19 cellular contexts compared by ENCODE assay signal in genomic region chr16:56225013-56225742, GRCh38. TPM values are rescaled to one million over a fixed set of nuclear protein-coding genes. Genes with fewer than 3 reads are reported as not detected.
DNase-seq lines count a peak whose midpoint lies in the region; ATAC-seq, FAIRE-seq and TF ChIP-seq lines count a peak whose summit lies in the region.
"Had no signal": no experiment of that assay in that cellular context is flagged by ENCODE, and none has a peak within 500 bp of the region (broad histone marks: within the 10 kb centered on the region; RNA-seq: fewer than 3 reads in every experiment).

No MANE protein-coding gene starts in this region.

- peak overlapping the region in 7 of 11 experiments; percentile 4 to 84 (median 78); a peak in 7 of 22 replicates for H3K4me2 ChIP-seq in BLaER1 treated with 17β-estradiol and CSF1 and Interleukin-3, amounts not matched to agents 10 nM and 100 nM
- H3K4me2 ChIP-seq: BLaER1 had no signal

- H3K36me3 ChIP-seq in BLaER1 treated with 17β-estradiol and CSF1 and Interleukin-3, amounts not matched to agents 10 nM and 100 nM = no peaks in the 10 kb centered on the region
- H3K36me3 ChIP-seq in CD4-positive, alpha-beta memory T cell (ENCODE audit: insufficient read depth, low read length) = no peaks in the 10 kb centered on the region
- H3K36me3 ChIP-seq: BLaER1, SJCRH30 had no signal

- in situ Hi-C loops in G401 (cut with HindIII; ENCODE audit: low sequenced_read_pairs) = no loop called here

- H3K4me1 ChIP-seq in BLaER1 treated with 17β-estradiol and CSF1 and Interleukin-3, amounts not matched to agents 10 nM and 100 nM = peaks cover 17 to 33% (median 22%) of the 10 kb centered on the region in 10 experiments
- H3K4me1 ChIP-seq in CD4-positive, alpha-beta memory T cell (ENCODE audit: insufficient read depth, low read length) = peaks cover 38% of the 10 kb centered on the region
- H3K4me1 ChIP-seq: SJCRH30 had no signal

- peaks cover 35 to 44% (median 39%) of the 10 kb centered on the region in 4 donors for H3K4me1 Mint-ChIP-seq in CD4-positive, alpha-beta memory T cell
- H3K4me1 Mint-ChIP-seq in T-helper 17 cell (peaks cover 38% of the 10 kb centered on the region), glutamatergic neuron (ENCODE audit: low read depth, unreplicated experiment) (peaks cover 34% of the 10 kb centered on the region)

- no peak overlapping the region for H3K9ac ChIP-seq in BLaER1 treated with 17β-estradiol and CSF1 and Interleukin-3, amounts not matched to agents 10 nM and 100 nM
- H3K9ac ChIP-seq: BLaER1 had no signal

- H3K4me3 ChIP-seq in BLaER1 treated with 17β-estradiol and CSF1 and Interleukin-3, amounts not matched to agents 10 nM and 100 nM = no peak overlapping the region
- no peak overlapping the region for H3K4me3 ChIP-seq in CD4-positive, alpha-beta memory T cell (ENCODE audit: low read length in 2 of 2)
- H3K4me3 ChIP-seq: BLaER1, SJCRH30 had no signal

- no peaks in the 10 kb centered on the region for H4K20me1 ChIP-seq in BLaER1 treated with 17β-estradiol and CSF1 and Interleukin-3, amounts not matched to agents 10 nM and 100 nM
- H4K20me1 ChIP-seq: BLaER1 had no signal

- H3K9me3 ChIP-seq in BLaER1 treated with 17β-estradiol and CSF1 and Interleukin-3, amounts not matched to agents 10 nM and 100 nM (replicated peaks in 1 of 11) = no peaks in the 10 kb centered on the region
- H3K9me3 ChIP-seq in CD4-positive, alpha-beta memory T cell (ENCODE audit: control insufficient read depth in 1 of 2, low read length in 2 of 2) = no peaks in the 10 kb centered on the region
- H3K9me3 ChIP-seq in T-helper 17 cell (ENCODE audit: control insufficient read depth, low read length, poor library complexity, severe bottlenecking) = no peaks in the 10 kb centered on the region
- H3K9me3 ChIP-seq: BLaER1, SJCRH30 had no signal

- H3K27me3 Mint-ChIP-seq in CD4-positive, alpha-beta memory T cell = no peaks in the 10 kb centered on the region
- H3K27me3 Mint-ChIP-seq in T-helper 17 cell (no peaks in the 10 kb centered on the region), glutamatergic neuron (ENCODE audit: unreplicated experiment) (peaks cover 3% of the 10 kb centered on the region)

- peak overlapping the region in 5 of 11 experiments; percentile 6 to 69 (median 53); a peak in 8 of 22 replicates for H3K27ac ChIP-seq in BLaER1 treated with 17β-estradiol and CSF1 and Interleukin-3, amounts not matched to agents 10 nM and 100 nM
- H3K27ac ChIP-seq in CD4-positive, alpha-beta memory T cell (ENCODE audit: low read depth, low read length) = no peak overlapping the region
- H3K27ac ChIP-seq: BLaER1, SJCRH30 had no signal

- TF ChIP-seq CTCF in glutamatergic neuron (IDR thresholded peaks at IDR 0.05; ENCODE audit: partially characterized antibody, unreplicated experiment) = no peak

- H3K4me3 Mint-ChIP-seq in CD4-positive, alpha-beta memory T cell = peak overlapping the region in 7 of 8 donors; percentile 1 to 90 (median 73)
- peak overlapping the region; percentile 49 for H3K4me3 Mint-ChIP-seq in T-helper 17 cell
- H3K4me3 Mint-ChIP-seq in glutamatergic neuron (ENCODE audit: unreplicated experiment) = no peak overlapping the region

- no peak for DNase-seq in CD4-positive, alpha-beta memory T cell
- DNase-seq in T-helper 17 cell (no peak), glutamatergic neuron (no peak), GM12891 (ENCODE audit: insufficient read length, low spot score) (no peak), G401 (ENCODE audit: low spot score) (no peak), NCI-H774 (lab: John Stamatoyannopoulos, UW) (no peak)
- DNase-seq: DMS53, NCI-H1092, NCI-H446, NCI-H82, SJCRH30, SW 1271 had no signal

- CTCF ChIA-PET in CD4-positive, alpha-beta memory T cell (lab: Charles Lee; ENCODE audit: partially characterized antibody) = interaction anchor here (1.4 to 3.2 kb wide), 6 partner anchors 22 to 131 kb away, joined by 3 to 23 read pairs (median 8); no protein-coding TSS in a partner anchor

- intact Hi-C loops in CD4-positive, alpha-beta memory T cell (cut with micrococcal nuclease) = loop anchor here (5.0 kb wide), 2 partner anchors 37 to 52 kb away; no protein-coding TSS in a partner anchor

- no peak for FAIRE-seq in GM12891 (lab: Jason Lieb, UNC)
- FAIRE-seq: G401.6, GM12892, GM19239 had no signal

- no peak for TF ChIP-seq POLR2A in GM12891 (IDR thresholded peaks at IDR 0.05; ENCODE audit: low read depth, low read length)

- H3K9me3 Mint-ChIP-seq in CD4-positive, alpha-beta memory T cell = no peaks in the 10 kb centered on the region
- H3K9me3 Mint-ChIP-seq in glutamatergic neuron (ENCODE audit: unreplicated experiment) = peaks cover 4% of the 10 kb centered on the region

- H3K27me3 ChIP-seq in BLaER1 treated with 17β-estradiol and CSF1 and Interleukin-3, amounts not matched to agents 10 nM and 100 nM = no peaks in the 10 kb centered on the region
- no peaks in the 10 kb centered on the region for H3K27me3 ChIP-seq in CD4-positive, alpha-beta memory T cell (ENCODE audit: insufficient read depth, low read length)
- H3K27me3 ChIP-seq: BLaER1, SJCRH30 had no signal

- POLR2A ChIA-PET in CD4-positive, alpha-beta memory T cell (lab: Charles Lee; ENCODE audit: partially characterized antibody) = interaction anchor here (0.8 to 5.5 kb wide), 4 partner anchors 9 to 38 kb away, joined by 3 to 26 read pairs (median 6); no protein-coding TSS in a partner anchor

- ATAC-seq in T-helper 17 cell (no peak), HG03354 (IDR thresholded peaks at IDR 0.05; ENCODE audit: poor library complexity, severe bottlenecking, unreplicated experiment) (no peak)

- peaks cover 0 to 1% of the 10 kb centered on the region in 2 donors for H3K36me3 Mint-ChIP-seq in CD4-positive, alpha-beta memory T cell
- no peaks in the 10 kb centered on the region for H3K36me3 Mint-ChIP-seq in T-helper 17 cell (ENCODE audit: low read depth)
- H3K36me3 Mint-ChIP-seq in glutamatergic neuron (ENCODE audit: unreplicated experiment) = no peaks in the 10 kb centered on the region
- H3K36me3 Mint-ChIP-seq: IgD-negative memory B cell had no signal

- peak overlapping the region in 5 of 7 donors; percentile 15 to 94 (median 73) for H3K27ac Mint-ChIP-seq in CD4-positive, alpha-beta memory T cell
- H3K27ac Mint-ChIP-seq in T-helper 17 cell = no peak overlapping the region
- H3K27ac Mint-ChIP-seq in glutamatergic neuron (ENCODE audit: unreplicated experiment) = peak overlapping the region; percentile 19

TF ChIP-seq in GM12891, 5 proteins besides CTCF, POLR2A, EP300 and RAD21:
- TF ChIP-seq TAF1 (IDR thresholded peaks at IDR 0.05; ENCODE audit: low read depth, low read length) (no peak), POU2F2 (IDR thresholded peaks at IDR 0.05; ENCODE audit: low read depth, low read length) (no peak), POLR2AphosphoS5 (IDR thresholded peaks at IDR 0.05; ENCODE audit: low read depth, low read length) (no peak), SPI1 (IDR thresholded peaks at IDR 0.05; ENCODE audit: low read depth, low read length) (no peak), PAX5 (IDR thresholded peaks at IDR 0.05; ENCODE audit: insufficient read depth, low read length, severe bottlenecking) (no peak)
TF ChIP-seq in GM12891: peak in this region for 0.

RNA-seq across cellular contexts. Expression of gene GNAO1, which starts 33.9 kb away (rescaled TPM):
- total RNA-seq in CD4-positive, alpha-beta memory T cell = 10 to 100 TPM; 10.5 to 10.8 TPM
- 1 to 10 TPM in 1 of 2 donors, not detected in 1; 1.5 TPM for polyA plus RNA-seq in CD4-positive, alpha-beta memory T cell
- total RNA-seq in T-helper 17 cell = 1 to 10 TPM; 7.0 to 7.2 TPM
- total RNA-seq in glutamatergic neuron (ENCODE audit: unreplicated experiment) = 250 TPM
- 0.04 TPM for polyA plus RNA-seq in GM12891 (2012; ENCODE audit: low read depth, missing spikeins)
- total RNA-seq in G401 (2014; rRNA removed; shearing (Covaris generic)) = not detected in 2 replicates

Comparison
In these comparisons a context has a peak if more than half of its experiments do, and no peak if none do; other contexts are left out.
1. RNA of gene GNAO1, which starts 33.9 kb away (total RNA-seq): 250 TPM in glutamatergic neuron (single experiment); 10.5 to 10.8 TPM in CD4-positive, alpha-beta memory T cell, 7.0 to 7.2 TPM in T-helper 17 cell and not detected in G401; every median in the first group is over 10 times any median in the second.